ENCODE assay signal across 21 cellular contexts in genomic region chr7:84107259-84107658, GRCh38.
DNase-seq lines count a peak whose midpoint lies in the region; ATAC-seq and TF ChIP-seq lines count a peak whose summit lies in the region.
"Had no signal": no experiment of that assay in that cellular context is flagged by ENCODE, and none has a peak within 500 bp of the region (broad histone marks: within the 10 kb centered on the region; RNA-seq: fewer than 3 reads in every experiment).

No MANE protein-coding gene starts in this region.

- intact Hi-C loops in A673 (cut with micrococcal nuclease; ENCODE audit: unreplicated experiment), result no loop called here
- intact Hi-C loops in vagina (cut with DNase I), result no loop called here
- intact Hi-C loops in Caco-2 (cut with micrococcal nuclease; ENCODE audit: unreplicated experiment), result no loop called here

- TF ChIP-seq CTCF in A673 (conservative IDR thresholded peaks at IDR 0.05; ENCODE audit: low read depth, low read length), result no peak
- TF ChIP-seq CTCF in WTC11 (IDR thresholded peaks at IDR 0.05), result no peak
- TF ChIP-seq CTCF in endodermal cell (conservative IDR thresholded peaks at IDR 0.05), result no peak
- TF ChIP-seq CTCF in vagina (IDR thresholded peaks at IDR 0.05), result no peak
- TF ChIP-seq CTCF in Caco-2 (IDR thresholded peaks at IDR 0.05; ENCODE audit: insufficient read depth in 1 of 2, low read depth in 1 of 2, low read length in 1 of 2, severe bottlenecking in 1 of 2, unreplicated experiment in 1 of 2), result no peak

- no peak overlapping the region for H3K4me3 Mint-ChIP-seq in WTC11
- no peak overlapping the region for H3K4me3 Mint-ChIP-seq in endodermal cell
- no peak overlapping the region for H3K4me3 Mint-ChIP-seq in Caco-2 (ENCODE audit: unreplicated experiment)
- H3K4me3 Mint-ChIP-seq: CD8-positive, alpha-beta memory T cell had no signal

- no peak overlapping the region for H3K4me3 ChIP-seq in A673 (ENCODE audit: low read depth, low read length, poor library complexity, severe bottlenecking)
- H3K4me3 ChIP-seq in HUES48 (ENCODE audit: low read depth, low read length), result no peak overlapping the region
- H3K4me3 ChIP-seq in endodermal cell (ENCODE audit: low read length), result no peak overlapping the region
- H3K4me3 ChIP-seq in vagina, result no peak overlapping the region
- no peak overlapping the region for H3K4me3 ChIP-seq in Caco-2 (ENCODE audit: low read depth, low read length)
- H3K4me3 ChIP-seq: PC-9 had no signal

- H3K27ac ChIP-seq in A673 (ENCODE audit: low read depth, low read length, poor library complexity, severe bottlenecking), result no peak overlapping the region
- peak overlapping the region; percentile 54 for H3K27ac ChIP-seq in HUES48 (ENCODE audit: low read depth, low read length)
- H3K27ac ChIP-seq in endodermal cell (ENCODE audit: low read depth, low read length), result no peak overlapping the region
- H3K27ac ChIP-seq in vagina, result no peak overlapping the region
- H3K27ac ChIP-seq: C4-2B, PC-9 had no signal

- H3K27me3 Mint-ChIP-seq in WTC11 (ENCODE audit: low read depth), result no peaks in the 10 kb centered on the region
- no peaks in the 10 kb centered on the region for H3K27me3 Mint-ChIP-seq in endodermal cell (ENCODE audit: insufficient read depth)
- no peaks in the 10 kb centered on the region for H3K27me3 Mint-ChIP-seq in Caco-2 (ENCODE audit: insufficient read depth, unreplicated experiment)
- H3K27me3 Mint-ChIP-seq: CD8-positive, alpha-beta memory T cell had no signal

- H3K27ac Mint-ChIP-seq in WTC11 (peak overlapping the region; percentile 78), endodermal cell (peak overlapping the region; percentile 21), Caco-2 (ENCODE audit: unreplicated experiment) (no peak overlapping the region)
- H3K27ac Mint-ChIP-seq: CD8-positive, alpha-beta memory T cell had no signal

- H3K4me1 ChIP-seq in A673 (ENCODE audit: insufficient read depth, low read length, poor library complexity, severe bottlenecking) (peaks cover 76% of the 10 kb centered on the region), HUES48 (ENCODE audit: control insufficient read depth, insufficient read depth, low read length) (peaks cover 70% of the 10 kb centered on the region), endodermal cell (ENCODE audit: control insufficient read depth, insufficient read depth, low read length) (peaks cover 16% of the 10 kb centered on the region), vagina (no peaks in the 10 kb centered on the region), Caco-2 (peaks cover 32% of the 10 kb centered on the region)

- H3K27me3 ChIP-seq in A673 (replicated peaks; ENCODE audit: insufficient read depth, low read depth, low read length, poor library complexity) (no peaks in the 10 kb centered on the region), HUES48 (ENCODE audit: control insufficient read depth, insufficient read depth, low read length) (no peaks in the 10 kb centered on the region), endodermal cell (ENCODE audit: control insufficient read depth, insufficient read depth, low read length, poor library complexity, severe bottlenecking) (no peaks in the 10 kb centered on the region), vagina (no peaks in the 10 kb centered on the region), Caco-2 (replicated peaks; ENCODE audit: control insufficient read depth, insufficient read depth, low read length) (no peaks in the 10 kb centered on the region)

- no CpG with 5 or more reads among the region's 2 CpGs for WGBS in endodermal cell (ENCODE audit: insufficient coverage in 1 of 2, insufficient read length in 1 of 2), 2 experiments

- H3K9ac ChIP-seq in HUES48 (ENCODE audit: low read depth, low read length) (no peak overlapping the region), endodermal cell (ENCODE audit: extremely low read depth, low read length, poor library complexity, severe bottlenecking) (no peak overlapping the region)

- ATAC-seq in WTC11, result no peak; the same call in 1 of the 2 replicates

- POLR2A ChIA-PET in A673 (lab: Charles Lee; ENCODE audit: low non-redundant PET), result no interaction called here
- POLR2A ChIA-PET in WTC11 (lab: Charles Lee), result no interaction called here
- POLR2A ChIA-PET in Caco-2 (lab: Charles Lee), result no interaction called here

- no peaks in the 10 kb centered on the region for H3K9me3 Mint-ChIP-seq in WTC11
- no peaks in the 10 kb centered on the region for H3K9me3 Mint-ChIP-seq in endodermal cell
- no peaks in the 10 kb centered on the region for H3K9me3 Mint-ChIP-seq in Caco-2 (ENCODE audit: unreplicated experiment)

- peaks cover 76% of the 10 kb centered on the region for H3K4me1 Mint-ChIP-seq in WTC11
- H3K4me1 Mint-ChIP-seq in endodermal cell, result peaks cover 41% of the 10 kb centered on the region
- H3K4me1 Mint-ChIP-seq in Caco-2 (ENCODE audit: low read depth, unreplicated experiment), result no peaks in the 10 kb centered on the region
- H3K4me1 Mint-ChIP-seq: CD8-positive, alpha-beta memory T cell had no signal

- H3K36me3 Mint-ChIP-seq in WTC11 (no peaks in the 10 kb centered on the region; the same call in 1 of the 2 replicates), endodermal cell (ENCODE audit: low read depth) (peaks cover 13% of the 10 kb centered on the region), Caco-2 (ENCODE audit: insufficient read depth, unreplicated experiment) (peaks cover 31% of the 10 kb centered on the region)
- H3K36me3 Mint-ChIP-seq: CD8-positive, alpha-beta memory T cell had no signal

- H3K36me3 ChIP-seq in A673 (ENCODE audit: insufficient read depth, low read length, poor library complexity, severe bottlenecking), result no peaks in the 10 kb centered on the region
- H3K36me3 ChIP-seq in HUES48 (ENCODE audit: control insufficient read depth, insufficient read depth, low read length), result no peaks in the 10 kb centered on the region; the same call in 1 of the 2 replicates
- peaks cover 6% of the 10 kb centered on the region for H3K36me3 ChIP-seq in endodermal cell (ENCODE audit: control insufficient read depth, insufficient read depth, low read length)
- no peaks in the 10 kb centered on the region for H3K36me3 ChIP-seq in vagina
- no peaks in the 10 kb centered on the region for H3K36me3 ChIP-seq in Caco-2 (ENCODE audit: control insufficient read depth, insufficient read depth, low read length)

- DNase-seq in A673 (ENCODE audit: low spot score) (peak; percentile 44), WTC11 (ENCODE audit: low spot score) (no peak), endodermal cell (no peak), vagina (ENCODE audit: extremely low spot score in 2 of 2) (no peak), Caco-2 (no peak), D341Med (ENCODE audit: low spot score) (no peak)
- DNase-seq in activated CD4-positive, CD25-positive, alpha-beta regulatory T cell (lab: John Stamatoyannopoulos, UW), result no peak
- DNase-seq: CD8-positive, alpha-beta memory T cell; EL; KBM-7; MV-4-11; NCI-H1105 treated with DMSO at 0.1 percent for 48 hours; NCI-H2081; NCI-H446; NCI-H526; PC-9; RPMI8226; SHP77; SW 1271 had no signal

- CTCF ChIA-PET in A673 (lab: Charles Lee) (no interaction called here), WTC11 (lab: Charles Lee) (no interaction called here), Caco-2 (lab: Charles Lee) (no interaction called here)

- no TSS peak for BruUV-seq in A673 (replicated peaks; lab: Mats Ljungman, UMichigan)
- BruUV-seq in Caco-2 (replicated peaks; lab: Mats Ljungman, UMichigan), result no TSS peak

- H3K9me3 ChIP-seq in A673 (ENCODE audit: low read depth, low read length, poor library complexity, severe bottlenecking), result no peaks in the 10 kb centered on the region
- no peaks in the 10 kb centered on the region for H3K9me3 ChIP-seq in HUES48 (ENCODE audit: control insufficient read depth, insufficient read depth, low read length)
- H3K9me3 ChIP-seq in endodermal cell (ENCODE audit: control insufficient read depth, low read length), result no peaks in the 10 kb centered on the region
- H3K9me3 ChIP-seq in vagina, result no peaks in the 10 kb centered on the region
- H3K9me3 ChIP-seq in Caco-2, result no peaks in the 10 kb centered on the region

- TF ChIP-seq POLR2A in vagina (IDR thresholded peaks at IDR 0.05), result no peak

TF ChIP-seq in WTC11, 78 proteins besides CTCF, POLR2A, EP300 and RAD21 (continues in another document):
- TF ChIP-seq CBFB (CRISPR knock-in tag; IDR thresholded peaks at IDR 0.05; ENCODE audit: low read depth) (no peak), ATF1 (CRISPR knock-in tag; IDR thresholded peaks at IDR 0.05) (no peak), ATF2 (CRISPR knock-in tag; IDR thresholded peaks at IDR 0.05; ENCODE audit: borderline replicate concordance, low read depth) (no peak), JAZF1 (CRISPR knock-in tag; IDR thresholded peaks at IDR 0.05) (no peak), ZNF425 (CRISPR knock-in tag; conservative IDR thresholded peaks at IDR 0.05) (no peak), FOXK1 (CRISPR knock-in tag; IDR thresholded peaks at IDR 0.05) (no peak)
